ENCODE assay signal across 8 cellular contexts in genomic region chr13:98454389-98454881, GRCh38.
A peak's percentile ranks its signal among the peaks of the same experiment; 100 is the strongest.
DNase-seq lines count a peak whose midpoint lies in the region; ATAC-seq and FAIRE-seq lines count a peak whose summit lies in the region.

No MANE protein-coding gene starts in this region.

- no peak overlapping the region for H3K4me3 Mint-ChIP-seq in CD4-positive, CD25-positive, alpha-beta regulatory T cell
- no peak overlapping the region for H3K4me3 Mint-ChIP-seq in naive thymus-derived CD8-positive, alpha-beta T cell

- peaks cover 74% of the 10 kb centered on the region for H3K36me3 ChIP-seq in CD4-positive, CD25-positive, alpha-beta regulatory T cell (ENCODE audit: control insufficient read depth, insufficient read depth, low read length)

- peaks cover 15% of the 10 kb centered on the region for H3K4me1 ChIP-seq in CD4-positive, CD25-positive, alpha-beta regulatory T cell (ENCODE audit: control insufficient read depth, insufficient read depth, low read length, poor library complexity, severe bottlenecking)

- FAIRE-seq in endometrium (lab: Jason Lieb, UNC): peak; percentile 95

- H3K4me3 ChIP-seq in CD4-positive, CD25-positive, alpha-beta regulatory T cell (ENCODE audit: low read depth, low read length): no peak overlapping the region

- no peak for ATAC-seq in CD4-positive, CD25-positive, alpha-beta regulatory T cell (ENCODE audit: low read depth in 2 of 2)
- no peak for ATAC-seq in naive thymus-derived CD8-positive, alpha-beta T cell
- ATAC-seq in GM21528 (IDR thresholded peaks at IDR 0.05; ENCODE audit: low FRiP score, unreplicated experiment) (no peak), HG03571 (IDR thresholded peaks at IDR 0.05; ENCODE audit: unreplicated experiment) (no peak)

- H3K36me3 Mint-ChIP-seq in CD4-positive, CD25-positive, alpha-beta regulatory T cell: peaks cover 33% of the 10 kb centered on the region
- peaks cover 0 to 80% (median 10%) of the 10 kb centered on the region in 3 donors for H3K36me3 Mint-ChIP-seq in naive thymus-derived CD8-positive, alpha-beta T cell

- H3K27me3 ChIP-seq in CD4-positive, CD25-positive, alpha-beta regulatory T cell (ENCODE audit: control insufficient read depth, insufficient read depth, low read length): no peaks in the 10 kb centered on the region

- no peaks in the 10 kb centered on the region for H3K27me3 Mint-ChIP-seq in CD4-positive, CD25-positive, alpha-beta regulatory T cell
- H3K27me3 Mint-ChIP-seq in naive thymus-derived CD8-positive, alpha-beta T cell: no peaks in the 10 kb centered on the region

- H3K9me3 ChIP-seq in CD4-positive, CD25-positive, alpha-beta regulatory T cell (ENCODE audit: control insufficient read depth in 2 of 2, low read length in 2 of 2): no peaks in the 10 kb centered on the region

- peaks cover 9 to 23% (median 16%) of the 10 kb centered on the region in 4 donors for H3K4me1 Mint-ChIP-seq in CD4-positive, CD25-positive, alpha-beta regulatory T cell
- H3K4me1 Mint-ChIP-seq in naive thymus-derived CD8-positive, alpha-beta T cell: peaks cover 10 to 27% (median 15%) of the 10 kb centered on the region in 4 donors

- H3K27ac ChIP-seq in CD4-positive, CD25-positive, alpha-beta regulatory T cell (ENCODE audit: insufficient read depth, low read length, poor library complexity, severe bottlenecking): no peak overlapping the region

- DNase-seq in CD4-positive, CD25-positive, alpha-beta regulatory T cell: no peak
- peak; percentile 78 for DNase-seq in NCI-H345 treated with DMSO at 0.1 percent for 48 hours (lab: John Stamatoyannopoulos, UW; ENCODE audit: unreplicated experiment)
- no peak for DNase-seq in naive thymus-derived CD8-positive, alpha-beta T cell
- DNase-seq in ureter (ENCODE audit: low spot score): no peak
- no peak for DNase-seq in CD1c-positive myeloid dendritic cell (ENCODE audit: extremely low spot score)

- POLR2A ChIA-PET in naive thymus-derived CD8-positive, alpha-beta T cell (lab: Charles Lee): no interaction called here

- peak overlapping the region in 2 of 3 donors; percentile 35 to 69 for H3K27ac Mint-ChIP-seq in CD4-positive, CD25-positive, alpha-beta regulatory T cell
- H3K27ac Mint-ChIP-seq in naive thymus-derived CD8-positive, alpha-beta T cell: peak overlapping the region in 9 of 10 donors; percentile 15 to 88 (median 56)

- no peaks in the 10 kb centered on the region for H3K9me3 Mint-ChIP-seq in CD4-positive, CD25-positive, alpha-beta regulatory T cell
- H3K9me3 Mint-ChIP-seq in naive thymus-derived CD8-positive, alpha-beta T cell: no peaks in the 10 kb centered on the region
